1 cellular context compared by ENCODE assay signal in genomic region chr1:165485716-165486115, GRCh38.
TF ChIP-seq lines count a peak whose summit lies in the region.

No MANE protein-coding gene starts in this region.

TF ChIP-seq in HepG2, 621 proteins besides CTCF, POLR2A, EP300 and RAD21 (continued from another document):
- TF ChIP-seq PAXIP1 (CRISPR knock-in tag; conservative IDR thresholded peaks at IDR 0.05) = peak; percentile 36
- no peak for TF ChIP-seq ZSCAN22 (CRISPR knock-in tag; IDR thresholded peaks at IDR 0.05)
- peak; percentile 28; the same call in 1 of the 2 replicates for TF ChIP-seq TCF7L2 (IDR thresholded peaks at IDR 0.05; ENCODE audit: low read depth, low read length)
- TF ChIP-seq NR2F2 (IDR thresholded peaks at IDR 0.05; ENCODE audit: borderline replicate concordance, low read depth) = peak; percentile 88
- no peak for TF ChIP-seq SOX6 (IDR thresholded peaks at IDR 0.05)
- peak; percentile 47; the same call in 1 of the 2 replicates for TF ChIP-seq SOX6 (CRISPR knock-in tag; IDR thresholded peaks at IDR 0.05)
- no peak for TF ChIP-seq ZNF558 (CRISPR knock-in tag; IDR thresholded peaks at IDR 0.05; ENCODE audit: borderline replicate concordance)
- no peak for TF ChIP-seq PCBP2 (optimal IDR thresholded peaks at IDR 0.05; ENCODE audit: low read depth, low read length, poor library complexity, severe bottlenecking)
- TF ChIP-seq KLF13 (CRISPR knock-in tag; IDR thresholded peaks at IDR 0.05) = no peak
- TF ChIP-seq HMGXB4 (CRISPR knock-in tag; IDR thresholded peaks at IDR 0.05; ENCODE audit: borderline replicate concordance in 1 of 2, low read depth in 1 of 2) = no peak
- no peak for TF ChIP-seq ZMYM2 (CRISPR knock-in tag; IDR thresholded peaks at IDR 0.05)
- peak; percentile 61 for TF ChIP-seq TCF7 (IDR thresholded peaks at IDR 0.05; ENCODE audit: low read depth)
- no peak for TF ChIP-seq ZNF672 (CRISPR knock-in tag; IDR thresholded peaks at IDR 0.05)
- TF ChIP-seq SOX5 (CRISPR knock-in tag; IDR thresholded peaks at IDR 0.05; ENCODE audit: borderline replicate concordance) = peak; percentile 37; the same call in 1 of the 2 replicates
- TF ChIP-seq KAT2B (IDR thresholded peaks at IDR 0.05; ENCODE audit: borderline replicate concordance, low read depth, low read length) = no peak
- no peak for TF ChIP-seq ZMYM4 (CRISPR knock-in tag; IDR thresholded peaks at IDR 0.05)
- TF ChIP-seq ZNF343 (CRISPR knock-in tag; IDR thresholded peaks at IDR 0.05) = no peak
- TF ChIP-seq MAFF (IDR thresholded peaks at IDR 0.05; ENCODE audit: low read depth, low read length) = no peak
- no peak for TF ChIP-seq CREB1 (IDR thresholded peaks at IDR 0.05)
- TF ChIP-seq CREB1 (CRISPR knock-in tag; IDR thresholded peaks at IDR 0.05) = no peak; the same call in 1 of the 2 replicates
- peak; percentile 24; the same call in 1 of the 2 replicates for TF ChIP-seq HOXA3 (CRISPR knock-in tag; IDR thresholded peaks at IDR 0.05)
- no peak for TF ChIP-seq FOXK2 (IDR thresholded peaks at IDR 0.05)
- no peak for TF ChIP-seq HES4 (CRISPR knock-in tag; IDR thresholded peaks at IDR 0.05; ENCODE audit: borderline replicate concordance)
- no peak for TF ChIP-seq ELK4 (CRISPR knock-in tag; IDR thresholded peaks at IDR 0.05; ENCODE audit: borderline replicate concordance)
- TF ChIP-seq TBL1XR1 (IDR thresholded peaks at IDR 0.05; ENCODE audit: borderline replicate concordance, low read length, partially characterized antibody) = peak; percentile 51
- no peak for TF ChIP-seq NCOA1 (CRISPR knock-in tag; IDR thresholded peaks at IDR 0.05)
- TF ChIP-seq NR2F1 (CRISPR knock-in tag; IDR thresholded peaks at IDR 0.05) = peak; percentile 48 to 80; a peak in 3 of 4 replicates
- peak; percentile 94 for TF ChIP-seq SKI (IDR thresholded peaks at IDR 0.05; ENCODE audit: partially characterized antibody)
- TF ChIP-seq SMAD9 (CRISPR knock-in tag; IDR thresholded peaks at IDR 0.05) = no peak
- TF ChIP-seq CENPX (CRISPR knock-in tag; IDR thresholded peaks at IDR 0.05) = no peak
- TF ChIP-seq BCL6 (CRISPR knock-in tag; IDR thresholded peaks at IDR 0.05) = peak; percentile 76
- no peak for TF ChIP-seq KDM3A (CRISPR knock-in tag; IDR thresholded peaks at IDR 0.05; ENCODE audit: low read depth)
- TF ChIP-seq ZFP91 (CRISPR knock-in tag; IDR thresholded peaks at IDR 0.05; ENCODE audit: borderline replicate concordance) = no peak
- TF ChIP-seq ZNF33A (CRISPR knock-in tag; IDR thresholded peaks at IDR 0.05; ENCODE audit: borderline replicate concordance) = no peak
- no peak for TF ChIP-seq NFE2L1 (CRISPR knock-in tag; IDR thresholded peaks at IDR 0.05; ENCODE audit: borderline replicate concordance)
- no peak for TF ChIP-seq SOX13 (IDR thresholded peaks at IDR 0.05)
- TF ChIP-seq SOX13 (CRISPR knock-in tag; conservative IDR thresholded peaks at IDR 0.05 in 1 of 2, IDR thresholded peaks at IDR 0.05 in 1 of 2) = 0 out of 4 replicates have a peak, but pooled peaks of 1 of the 2 experiments have one; percentile 28
- TF ChIP-seq THAP7 (CRISPR knock-in tag; IDR thresholded peaks at IDR 0.05) = no peak
